35 cellular contexts compared by ENCODE assay signal in genomic region chr14:41362134-41362533, GRCh38.
DNase-seq lines count a peak whose midpoint lies in the region; ATAC-seq and TF ChIP-seq lines count a peak whose summit lies in the region.
"Had no signal": no experiment of that assay in that cellular context is flagged by ENCODE, and none has a peak within 500 bp of the region (broad histone marks: within the 10 kb centered on the region; RNA-seq: fewer than 3 reads in every experiment).

No MANE protein-coding gene starts in this region.

- H3K9me3 ChIP-seq in A673 (ENCODE audit: low read depth, low read length, poor library complexity, severe bottlenecking) (no peaks in the 10 kb centered on the region), thyroid gland (no peaks in the 10 kb centered on the region), ovary (no peaks in the 10 kb centered on the region)
- H3K9me3 ChIP-seq: adrenal gland, esophagus squamous epithelium, gastrocnemius medialis, left lung, right atrium auricular region, upper lobe of right lung had no signal

- CTCF ChIA-PET in A673 (lab: Charles Lee), result no interaction called here

- no peaks in the 10 kb centered on the region for H4K20me1 ChIP-seq in GM23338 (replicated peaks; ENCODE audit: insufficient read depth)
- H4K20me1 ChIP-seq: BLaER1 treated with 17β-estradiol and CSF1 and Interleukin-3, amounts not matched to agents 10 nM and 100 nM had no signal

- H3K9me2 ChIP-seq in GM23338 (ENCODE audit: insufficient read depth), result no peaks in the 10 kb centered on the region

- no peaks in the 10 kb centered on the region for H3K4me1 ChIP-seq in A673 (ENCODE audit: insufficient read depth, low read length, poor library complexity, severe bottlenecking)
- no peaks in the 10 kb centered on the region for H3K4me1 ChIP-seq in GM23338 (ENCODE audit: insufficient read depth)
- no peaks in the 10 kb centered on the region for H3K4me1 ChIP-seq in thyroid gland
- no peaks in the 10 kb centered on the region for H3K4me1 ChIP-seq in ovary (ENCODE audit: insufficient read depth)
- H3K4me1 ChIP-seq: adrenal gland, esophagus squamous epithelium, gastrocnemius medialis, left lung, neural progenitor cell, right atrium auricular region, upper lobe of right lung had no signal

- H3K36me3 Mint-ChIP-seq in GM23338 (ENCODE audit: low read depth), result no peaks in the 10 kb centered on the region
- H3K36me3 Mint-ChIP-seq: activated naive CD4-positive, alpha-beta T cell treated with anti-CD3 and anti-CD28 coated beads, Interleukin-2, amount 10 ng/mL, durations not matched to agents 7 days and 5 days; brain; neural progenitor cell had no signal

- TF ChIP-seq CTCF in A673 (conservative IDR thresholded peaks at IDR 0.05; ENCODE audit: low read depth, low read length) (no peak), GM23338 (conservative IDR thresholded peaks at IDR 0.05; ENCODE audit: low read depth in 2 of 2) (no peak), fibroblast of pulmonary artery (IDR thresholded peaks at IDR 0.05; ENCODE audit: low read length, missing control alignments) (no peak), thyroid gland (IDR thresholded peaks at IDR 0.05) (no peak), foreskin fibroblast (IDR thresholded peaks at IDR 0.05; ENCODE audit: low read depth, low read length) (no peak), ovary (IDR thresholded peaks at IDR 0.05) (no peak)

- H3K4me3 Mint-ChIP-seq in GM23338, result no peak overlapping the region
- H3K4me3 Mint-ChIP-seq: activated CD8-positive, alpha-beta T cell treated with anti-CD3 and anti-CD28 coated beads, Interleukin-2, amount 10 ng/mL, durations not matched to agents 7 days and 5 days; activated naive CD4-positive, alpha-beta T cell treated with anti-CD3 and anti-CD28 coated beads, Interleukin-2, amount 10 ng/mL, durations not matched to agents 7 days and 5 days; activated T-helper 17 cell treated with anti-CD3 and anti-CD28 coated beads, Interleukin-2, amount 50 U/mL, for 72 hours; brain; neural progenitor cell had no signal

- H3K4me2 ChIP-seq in GM23338, result no peak overlapping the region
- H3K4me2 ChIP-seq: BLaER1 treated with 17β-estradiol and CSF1 and Interleukin-3, amounts not matched to agents 10 nM and 100 nM; neural progenitor cell had no signal

- no peak overlapping the region for H3K4me3 ChIP-seq in A673 (ENCODE audit: low read depth, low read length, poor library complexity, severe bottlenecking)
- H3K4me3 ChIP-seq in GM23338, result no peak overlapping the region
- H3K4me3 ChIP-seq in fibroblast of pulmonary artery (replicated peaks; ENCODE audit: low read depth, low read length), result no peak overlapping the region
- H3K4me3 ChIP-seq in thyroid gland (replicated peaks in 1 of 3), result no peak overlapping the region
- H3K4me3 ChIP-seq in foreskin fibroblast (ENCODE audit: low read depth in 1 of 2, low read length in 2 of 2), result no peak overlapping the region
- no peak overlapping the region for H3K4me3 ChIP-seq in ovary
- H3K4me3 ChIP-seq: adrenal gland; BLaER1 treated with 17β-estradiol and CSF1 and Interleukin-3, amounts not matched to agents 10 nM and 100 nM; dorsolateral prefrontal cortex; esophagus squamous epithelium; gastrocnemius medialis; left lung; neural progenitor cell; right atrium auricular region; SK-N-MC; upper lobe of right lung had no signal

- DNase-seq in A673 (ENCODE audit: low spot score) (peak; percentile 28), GM23338 (ENCODE audit: low spot score) (peak; percentile 58), RKO (ENCODE audit: low spot score) (peak; percentile 39), fibroblast of pulmonary artery (ENCODE audit: low read depth) (peak; percentile 7), thyroid gland (no peak), foreskin fibroblast (no peak), ovary (no peak)
- DNase-seq: activated CD4-positive, alpha-beta T cell treated with anti-CD3 and anti-CD28 coated beads for 4 hours; activated CD8-positive, alpha-beta T cell treated with anti-CD3 and anti-CD28 coated beads, Interleukin-2, amount 10 ng/mL, durations not matched to agents 7 days and 5 days; activated naive CD4-positive, alpha-beta T cell treated with anti-CD3 and anti-CD28 coated beads, Interleukin-2, amount 10 ng/mL, durations not matched to agents 7 days and 5 days; adrenal gland; COR-L47; DMS79 treated with DMSO at 0.1 percent for 48 hours; dorsolateral prefrontal cortex; esophagus squamous epithelium; gastrocnemius medialis; GF-D8; H7; KG1; left lung; NCI-H1105; NCI-H187; NCI-H2227 treated with DMSO at 0.1 percent for 48 hours; NCI-H774; small intestine; stimulated activated naive CD4-positive, alpha-beta T cell; T-helper 2 cell; upper lobe of right lung had no signal

- H3K36me3 ChIP-seq in A673 (ENCODE audit: insufficient read depth, low read length, poor library complexity, severe bottlenecking) (no peaks in the 10 kb centered on the region), GM23338 (ENCODE audit: insufficient read depth) (no peaks in the 10 kb centered on the region), thyroid gland (no peaks in the 10 kb centered on the region), ovary (no peaks in the 10 kb centered on the region)
- H3K36me3 ChIP-seq: adrenal gland; BLaER1 treated with 17β-estradiol and CSF1 and Interleukin-3, amounts not matched to agents 10 nM and 100 nM; esophagus squamous epithelium; gastrocnemius medialis; left lung; neural progenitor cell; right atrium auricular region; upper lobe of right lung had no signal

- POLR2A ChIA-PET in A673 (lab: Charles Lee; ENCODE audit: low non-redundant PET), result no interaction called here

- WGBS in thyroid gland, 2 donors, result 60 to 65% methylated on average over 3 of the region's 3 CpGs
- 57 to 76% (median 74%) methylated on average over 3 of the region's 3 CpGs for WGBS in ovary, 3 donors

- no peaks in the 10 kb centered on the region for H3K27me3 Mint-ChIP-seq in GM23338 (ENCODE audit: insufficient read depth, low read depth, poor library complexity)
- H3K27me3 Mint-ChIP-seq: activated naive CD4-positive, alpha-beta T cell treated with anti-CD3 and anti-CD28 coated beads, Interleukin-2, amount 10 ng/mL, durations not matched to agents 7 days and 5 days; activated T-helper 17 cell treated with anti-CD3 and anti-CD28 coated beads, Interleukin-2, amount 50 U/mL, for 72 hours; brain had no signal

- H3F3A ChIP-seq in GM23338 (replicated peaks; ENCODE audit: low read depth), result no peaks in the 10 kb centered on the region

- peaks cover 2% of the 10 kb centered on the region; the same call in 1 of the 3 replicates for H3K4me1 Mint-ChIP-seq in GM23338
- H3K4me1 Mint-ChIP-seq: activated naive CD4-positive, alpha-beta T cell treated with anti-CD3 and anti-CD28 coated beads, Interleukin-2, amount 10 ng/mL, durations not matched to agents 7 days and 5 days; activated T-helper 17 cell treated with anti-CD3 and anti-CD28 coated beads, Interleukin-2, amount 50 U/mL, for 72 hours; brain; neural progenitor cell had no signal

- no TSS peak for BruUV-seq in A673 (replicated peaks; lab: Mats Ljungman, UMichigan)

- intact Hi-C loops in A673 (cut with micrococcal nuclease; ENCODE audit: unreplicated experiment), result no loop called here
- intact Hi-C loops in thyroid gland (cut with DNase I), result no loop called here
- intact Hi-C loops in ovary (cut with DNase I), result no loop called here

- no peak for TF ChIP-seq POLR2A in thyroid gland (IDR thresholded peaks at IDR 0.05)
- no peak for TF ChIP-seq POLR2A in ovary (IDR thresholded peaks at IDR 0.05)
- no peak for TF ChIP-seq POLR2A in GM18505 (IDR thresholded peaks at IDR 0.05; ENCODE audit: borderline replicate concordance, extremely low read depth, insufficient read depth, insufficient read length)

- no peak; the same call in 2 of the 3 replicates for ATAC-seq in GM23338
- ATAC-seq in GM18505 (IDR thresholded peaks at IDR 0.05; ENCODE audit: unreplicated experiment), result no peak
- ATAC-seq: activated CD8-positive, alpha-beta T cell treated with anti-CD3 and anti-CD28 coated beads, Interleukin-2, amount 10 ng/mL, durations not matched to agents 7 days and 5 days; activated T-helper 17 cell treated with anti-CD3 and anti-CD28 coated beads, Interleukin-2, amount 50 U/mL, for 72 hours; gastrocnemius medialis; left lung; upper lobe of right lung had no signal

- H3K27ac Mint-ChIP-seq in GM23338, result no peak overlapping the region
- H3K27ac Mint-ChIP-seq: activated CD8-positive, alpha-beta T cell treated with anti-CD3 and anti-CD28 coated beads, Interleukin-2, amount 10 ng/mL, durations not matched to agents 7 days and 5 days; activated naive CD4-positive, alpha-beta T cell treated with anti-CD3 and anti-CD28 coated beads, Interleukin-2, amount 10 ng/mL, durations not matched to agents 7 days and 5 days; activated T-helper 17 cell treated with anti-CD3 and anti-CD28 coated beads, Interleukin-2, amount 50 U/mL, for 72 hours; brain; neural progenitor cell had no signal

- TF ChIP-seq EP300 in ovary (IDR thresholded peaks at IDR 0.05), result no peak

- no peak overlapping the region for H2AFZ ChIP-seq in GM23338
- H2AFZ ChIP-seq: neural progenitor cell had no signal

- H3K27ac ChIP-seq in A673 (ENCODE audit: low read depth, low read length, poor library complexity, severe bottlenecking) (no peak overlapping the region), GM23338 (ENCODE audit: low read depth) (no peak overlapping the region), thyroid gland (no peak overlapping the region), ovary (no peak overlapping the region)
- H3K27ac ChIP-seq: adrenal gland; BLaER1 treated with 17β-estradiol and CSF1 and Interleukin-3, amounts not matched to agents 10 nM and 100 nM; dorsolateral prefrontal cortex; esophagus squamous epithelium; gastrocnemius medialis; left lung; neural progenitor cell; right atrium auricular region; SK-N-MC; upper lobe of right lung had no signal

- H3K79me2 ChIP-seq in GM23338 (replicated peaks; ENCODE audit: insufficient read depth), result no peaks in the 10 kb centered on the region

- H3K27me3 ChIP-seq in A673 (replicated peaks; ENCODE audit: insufficient read depth, low read depth, low read length, poor library complexity), result no peaks in the 10 kb centered on the region
- H3K27me3 ChIP-seq in GM23338 (ENCODE audit: insufficient read depth), result no peaks in the 10 kb centered on the region
- no peaks in the 10 kb centered on the region for H3K27me3 ChIP-seq in thyroid gland
- no peaks in the 10 kb centered on the region for H3K27me3 ChIP-seq in ovary
- H3K27me3 ChIP-seq: adrenal gland; BLaER1 treated with 17β-estradiol and CSF1 and Interleukin-3, amounts not matched to agents 10 nM and 100 nM; dorsolateral prefrontal cortex; esophagus squamous epithelium; gastrocnemius medialis; left lung; neural progenitor cell; right atrium auricular region; upper lobe of right lung had no signal

- H3K9me3 Mint-ChIP-seq in GM23338, result no peaks in the 10 kb centered on the region
- H3K9me3 Mint-ChIP-seq: activated naive CD4-positive, alpha-beta T cell treated with anti-CD3 and anti-CD28 coated beads, Interleukin-2, amount 10 ng/mL, durations not matched to agents 7 days and 5 days; brain; neural progenitor cell had no signal

TF ChIP-seq in GM23338, 12 proteins besides CTCF, POLR2A, EP300 and RAD21 (continues in another document):
- TF ChIP-seq STAT1 (IDR thresholded peaks at IDR 0.05; ENCODE audit: unreplicated experiment), result no peak

Comparison
In these comparisons a context has a peak if more than half of its experiments do, and no peak if none do; other contexts are left out.
1. DNase-seq: peak in A673 (single experiment), GM23338 (single experiment), RKO (single experiment) and fibroblast of pulmonary artery (single experiment); none in thyroid gland (0 of 2), foreskin fibroblast (0 of 2) and ovary (0 of 5).